In the genomic region with DNA sequence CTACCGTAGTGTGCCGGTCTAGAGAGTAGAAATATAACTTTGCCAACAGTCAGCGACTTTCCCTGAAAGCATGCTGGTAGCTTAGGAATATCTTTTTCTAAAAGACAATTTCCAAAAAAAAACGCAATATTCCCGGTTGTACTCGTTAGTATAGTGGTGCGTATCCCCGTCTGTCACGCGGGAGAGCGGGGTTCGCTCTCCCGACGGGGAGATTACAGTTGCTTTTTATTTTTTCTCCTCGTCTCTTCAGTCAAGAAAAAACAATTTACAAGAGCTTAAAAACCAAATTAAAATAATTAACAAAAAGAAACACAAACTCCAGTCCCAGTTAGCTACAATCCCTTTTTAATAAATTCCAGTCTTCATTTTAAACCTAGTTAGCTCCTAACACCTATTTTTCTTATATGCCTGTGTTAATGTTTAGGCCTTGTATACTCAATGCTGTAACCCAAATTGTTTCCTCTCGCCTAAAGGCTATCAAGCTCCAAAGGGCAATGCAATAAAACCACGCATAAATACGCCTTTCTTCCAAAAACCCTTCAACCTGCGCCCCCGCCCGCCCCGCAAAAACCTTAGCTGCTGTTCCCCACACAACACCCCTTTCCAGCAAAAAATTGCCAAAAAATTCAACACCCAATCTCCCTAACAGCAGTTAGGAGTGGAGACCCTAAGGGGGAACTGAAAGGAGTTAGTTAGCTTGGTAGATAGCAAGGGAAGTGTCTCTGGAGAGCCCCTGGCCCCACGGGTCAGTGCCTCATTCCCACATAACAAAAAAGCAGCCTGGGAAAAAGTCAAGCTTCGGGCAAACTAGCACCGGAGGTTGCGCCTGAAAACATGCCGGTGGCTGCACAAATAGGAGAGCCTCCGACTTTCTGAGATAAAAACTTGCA, we compare ENCODE assay signal across 10 cellular contexts. TPM values are rescaled to one million over a fixed set of nuclear protein-coding genes. Genes with fewer than 3 reads are reported as not detected.
DNase-seq lines count a peak whose midpoint lies in the region; ATAC-seq, FAIRE-seq and TF ChIP-seq lines count a peak whose summit lies in the region.
"Had no signal": no experiment of that assay in that cellular context is flagged by ENCODE, and none has a peak within 500 bp of the region (broad histone marks: within the 10 kb centered on the region; RNA-seq: fewer than 3 reads in every experiment).

No MANE protein-coding gene starts in this region.

- intact Hi-C loops in breast epithelium (cut with DNase I; ENCODE audit: low total_unique reads) = no loop called here

- no peak overlapping the region for H2BK12ac ChIP-seq in mesenchymal stem cell (ENCODE audit: low read length in 2 of 2)

- H3K23ac ChIP-seq in mesenchymal stem cell (ENCODE audit: low read length in 2 of 2) = no peak overlapping the region

- H3K27ac ChIP-seq in A549 = no peak overlapping the region
- H3K27ac ChIP-seq in HUES48 (ENCODE audit: low read depth, low read length) = peak overlapping the region; percentile 28
- peak overlapping the region in 1 of 2 donors; percentile 74 for H3K27ac ChIP-seq in breast epithelium
- no peak overlapping the region for H3K27ac ChIP-seq in mesenchymal stem cell (ENCODE audit: low read length, poor library complexity, severe bottlenecking)
- no peak overlapping the region for H3K27ac ChIP-seq in WERI-Rb-1

- H3K14ac ChIP-seq in mesenchymal stem cell (ENCODE audit: low read length in 2 of 2) = no peak overlapping the region

- DNase-seq in A549 (ENCODE audit: low read depth in 1 of 2, low spot score in 1 of 2) (no peak), breast epithelium (ENCODE audit: low spot score in 2 of 2) (no peak), mesenchymal stem cell (no peak), WERI-Rb-1 (no peak), NCI-H82 treated with DMSO at 0.1 percent for 48 hours (lab: John Stamatoyannopoulos, UW; ENCODE audit: unreplicated experiment) (no peak), NCI-H2107 treated with DMSO at 0.1 percent for 48 hours (lab: John Stamatoyannopoulos, UW; ENCODE audit: unreplicated experiment) (no peak)

- H4K8ac ChIP-seq in mesenchymal stem cell (ENCODE audit: low read length) = no peak overlapping the region

- H3K9me3 ChIP-seq in A549 = no peaks in the 10 kb centered on the region
- no peaks in the 10 kb centered on the region for H3K9me3 ChIP-seq in HUES48 (ENCODE audit: control insufficient read depth, insufficient read depth, low read length)
- no peaks in the 10 kb centered on the region for H3K9me3 ChIP-seq in breast epithelium
- H3K9me3 ChIP-seq in mesenchymal stem cell (ENCODE audit: control insufficient read depth, low read length) = no peaks in the 10 kb centered on the region
- peaks cover 29% of the 10 kb centered on the region for H3K9me3 ChIP-seq in WERI-Rb-1 (ENCODE audit: severe bottlenecking)

- no peak for TF ChIP-seq RAD21 in A549 (conservative IDR thresholded peaks at IDR 0.05 in 1 of 2, IDR thresholded peaks at IDR 0.05 in 1 of 2)

- H3K36me3 ChIP-seq in HUES48 (ENCODE audit: control insufficient read depth, insufficient read depth, low read length) (no peaks in the 10 kb centered on the region), breast epithelium (no peaks in the 10 kb centered on the region), mesenchymal stem cell (ENCODE audit: control insufficient read depth in 1 of 2, insufficient read depth in 2 of 2, low read depth in 1 of 2, low read length in 2 of 2) (no peaks in the 10 kb centered on the region), WERI-Rb-1 (no peaks in the 10 kb centered on the region)

- no peak overlapping the region for H2BK5ac ChIP-seq in mesenchymal stem cell (ENCODE audit: low read depth, low read length, poor library complexity, severe bottlenecking)

- no peak for TF ChIP-seq POLR2A in A549 (IDR thresholded peaks at IDR 0.05; ENCODE audit: low read length)
- no peak for TF ChIP-seq POLR2A in breast epithelium (IDR thresholded peaks at IDR 0.05)

- peak overlapping the region in 1 of 2 experiments; percentile 0 for H3K18ac ChIP-seq in mesenchymal stem cell (ENCODE audit: low read depth in 1 of 2, low read length in 2 of 2)

- H2BK15ac ChIP-seq in mesenchymal stem cell (ENCODE audit: low read depth, poor library complexity, severe bottlenecking) = peak overlapping the region; percentile 80

- H3K4me2 ChIP-seq in A549 = peak overlapping the region; percentile 85
- H3K4me2 ChIP-seq in mesenchymal stem cell (ENCODE audit: low read length, poor library complexity, severe bottlenecking) = peak overlapping the region; percentile 59

- H3K4me1 ChIP-seq in A549 (peaks cover 6% of the 10 kb centered on the region; the same call in 1 of the 3 replicates), HUES48 (ENCODE audit: control insufficient read depth, insufficient read depth, low read length) (peaks cover 11% of the 10 kb centered on the region), breast epithelium (no peaks in the 10 kb centered on the region), mesenchymal stem cell (ENCODE audit: control insufficient read depth, insufficient read depth, low read depth, low read length) (peaks cover 2% of the 10 kb centered on the region)

- H3K9ac ChIP-seq in HUES48 (ENCODE audit: low read depth, low read length) (no peak overlapping the region), mesenchymal stem cell (ENCODE audit: low read length) (peak overlapping the region; percentile 90)

- H4K91ac ChIP-seq in mesenchymal stem cell (ENCODE audit: low read length) = no peak overlapping the region

- ATAC-seq in A549 (no peak), HG02852 (IDR thresholded peaks at IDR 0.05; ENCODE audit: unreplicated experiment) (no peak)

- TF ChIP-seq CTCF in A549 (IDR thresholded peaks at IDR 0.05) = no peak
- no peak for TF ChIP-seq CTCF in breast epithelium (IDR thresholded peaks at IDR 0.05)
- no peak for TF ChIP-seq CTCF in WERI-Rb-1 (IDR thresholded peaks at IDR 0.05; ENCODE audit: low read depth, low read length)

- POLR2A ChIA-PET in A549 (lab: Yijun Ruan, JAX) = interaction anchor here (1.5 to 2.0 kb wide), 2 partner anchors 195 to 218 kb away, joined by 5 to 8 read pairs; partner anchors contain the start of gene DUSP12

- H3K4me3 ChIP-seq in A549 (peak overlapping the region; percentile 50; the same call in 1 of the 3 replicates), HUES48 (ENCODE audit: low read depth, low read length) (peak overlapping the region; percentile 98), breast epithelium (peak overlapping the region; percentile 9 to 14 (median 10)), mesenchymal stem cell (ENCODE audit: insufficient read depth in 1 of 2, low read depth in 1 of 2, low read length in 2 of 2) (peak overlapping the region in 1 of 2 experiments; percentile 80), WERI-Rb-1 (ENCODE audit: low read depth, low read length) (no peak overlapping the region)

- 86% methylated on average over 28 of the region's 28 CpGs for WGBS in A549 (ENCODE audit: missing lambda C conversion rate)
- 27% methylated on average over 26 of the region's 28 CpGs for WGBS in mesenchymal stem cell

- H3K4ac ChIP-seq in mesenchymal stem cell (ENCODE audit: low read depth in 1 of 2, low read length in 2 of 2) = no peak overlapping the region

- H3K79me1 ChIP-seq in mesenchymal stem cell (replicated peaks; ENCODE audit: low read length, poor library complexity, severe bottlenecking) = no peaks in the 10 kb centered on the region

- H2BK120ac ChIP-seq in mesenchymal stem cell (ENCODE audit: low read depth, low read length) = no peak overlapping the region

- TF ChIP-seq EP300 in A549 (IDR thresholded peaks at IDR 0.05) = no peak

- no peak overlapping the region for H2AFZ ChIP-seq in mesenchymal stem cell (ENCODE audit: low read depth, low read length)

- no peak overlapping the region for H2AK5ac ChIP-seq in mesenchymal stem cell (ENCODE audit: low read length, severe bottlenecking)

- FAIRE-seq in A549 (lab: Jason Lieb, UNC) = no peak
- FAIRE-seq: G401.6 had no signal

- H3K27me3 ChIP-seq in HUES48 (ENCODE audit: control insufficient read depth, insufficient read depth, low read length) (peaks cover 7% of the 10 kb centered on the region; the same call in 1 of the 2 replicates), breast epithelium (no peaks in the 10 kb centered on the region), mesenchymal stem cell (ENCODE audit: control insufficient read depth in 1 of 2, insufficient read depth in 1 of 2, low read length in 2 of 2) (no peaks in the 10 kb centered on the region), WERI-Rb-1 (ENCODE audit: insufficient read depth, low read depth, severe bottlenecking) (peaks cover 61% of the 10 kb centered on the region)

- CTCF ChIA-PET in A549 (lab: Yijun Ruan, JAX) = interaction anchor here (0.7 to 2.2 kb wide), 4 partner anchors 45 to 209 kb away, joined by 3 to 5 read pairs (median 3); no protein-coding TSS in a partner anchor

TF ChIP-seq in A549, 52 proteins besides CTCF, POLR2A, EP300 and RAD21 (continues in another document):
- TF ChIP-seq TFCP2L1 (CRISPR knock-in tag; IDR thresholded peaks at IDR 0.05) (no peak), FOSL2 (IDR thresholded peaks at IDR 0.05) (no peak), FOSL2 (CRISPR knock-in tag; IDR thresholded peaks at IDR 0.05) (no peak), MYC (IDR thresholded peaks at IDR 0.05; ENCODE audit: borderline replicate concordance, low read length) (no peak)

RNA-seq across cellular contexts. Expression of gene HSPA6, which starts 7.9 kb away (rescaled TPM):
- 0.22 and 0.58 TPM in 2 replicates for polyA plus RNA-seq in A549 (2011; rRNA removed)
- 0.71 and 0.73 TPM in 2 replicates for polyA plus RNA-seq in A549 (2012; cell fraction: cytosol; rRNA removed)
- 0.73 and 1.1 TPM in 2 replicates for polyA plus RNA-seq in A549 (2012; cell fraction: nucleus; rRNA removed)
- 0.26 to 0.50 TPM (median 0.50 TPM) in 3 replicates for polyA plus RNA-seq in A549 (2017; fragmentation: RNase III; extraction: RNeasy Plus Mini Kit Qiagen cat#74134 plus additional on column Dnase treatment)
- polyA minus RNA-seq in A549 (2011; rRNA and poly(A)+ RNA removed) = 0.49 and 0.62 TPM in 2 replicates
- total RNA-seq in breast epithelium = 10 to 100 TPM in 1 of 3 donors, 1 to 10 TPM in 2; 1.3 to 17.1 (median 5.3) TPM
- polyA plus RNA-seq in mesenchymal stem cell (2013, experiment 1 of 2) = 0.14 TPM
- polyA plus RNA-seq in mesenchymal stem cell (2013, experiment 2 of 2) = 0.18 TPM

RNA-seq across cellular contexts. Expression of gene FCGR3A, which starts 17.4 kb away (rescaled TPM):
- not detected in 2 replicates for polyA plus RNA-seq in A549 (2011; rRNA removed)
- polyA plus RNA-seq in A549 (2012; cell fraction: cytosol; rRNA removed) = not detected in 2 replicates
- polyA plus RNA-seq in A549 (2012; cell fraction: nucleus; rRNA removed) = not detected in 2 replicates
- not detected in 3 replicates for polyA plus RNA-seq in A549 (2017; fragmentation: RNase III; extraction: RNeasy Plus Mini Kit Qiagen cat#74134 plus additional on column Dnase treatment)
- polyA minus RNA-seq in A549 (2011; rRNA and poly(A)+ RNA removed) = not detected in 2 replicates
- 10 to 100 TPM in 2 of 3 donors, 1 to 10 TPM in 1; 8.6 to 23.9 (median 12.9) TPM for total RNA-seq in breast epithelium
- not detected for polyA plus RNA-seq in mesenchymal stem cell (2013, experiment 1 of 2)
- not detected for polyA plus RNA-seq in mesenchymal stem cell (2013, experiment 2 of 2)
- total RNA-seq: T-helper 2 cell treated with Interferon-gamma antibody and Interleukin-4, amounts not matched to agents 100 ng/mL and 5 ng/mL, for 36 hours had no signal

RNA-seq across cellular contexts. Expression of gene FCGR2A, which starts 27.0 kb away (rescaled TPM):
- polyA plus RNA-seq in A549 (2011; rRNA removed) (0.12 and 0.13 TPM in 2 replicates), A549 (2017; fragmentation: RNase III; extraction: RNeasy Plus Mini Kit Qiagen cat#74134 plus additional on column Dnase treatment) (not detected in 3 replicates)
- not detected in 2 replicates for polyA plus RNA-seq in A549 (2012; cell fraction: cytosol; rRNA removed)
- not detected in 2 replicates for polyA plus RNA-seq in A549 (2012; cell fraction: nucleus; rRNA removed)
- polyA minus RNA-seq in A549 (2011; rRNA and poly(A)+ RNA removed) = not detected in 2 replicates
- total RNA-seq in breast epithelium = 10 to 100 TPM; 33.1 to 70.6 (median 48.4) TPM
- 5.1 TPM for polyA plus RNA-seq in mesenchymal stem cell (2013, experiment 1 of 2)
- 4.4 TPM for polyA plus RNA-seq in mesenchymal stem cell (2013, experiment 2 of 2)
